23 cellular contexts compared by ENCODE assay signal in the genomic region with DNA sequence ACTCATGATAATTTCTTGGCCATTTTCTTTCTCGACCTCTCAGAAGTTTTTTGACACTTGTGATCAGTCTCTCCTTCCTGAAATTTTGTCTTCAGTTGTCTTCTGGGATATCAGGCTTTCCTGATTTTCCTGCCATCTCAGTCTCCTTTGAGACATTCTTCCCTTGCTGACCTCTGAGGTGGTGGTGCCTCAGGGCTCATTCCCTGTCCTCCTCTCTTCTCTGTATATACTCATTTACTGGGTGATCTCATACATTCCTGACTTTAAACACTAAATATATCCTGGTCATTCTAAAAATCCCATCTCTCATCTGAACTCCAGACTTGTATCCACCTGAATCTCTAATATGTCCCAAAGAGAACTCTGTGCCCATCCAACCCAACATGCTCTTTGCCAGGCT. TPM values are rescaled to one million over a fixed set of nuclear protein-coding genes. Genes with fewer than 3 reads are reported as not detected.
"Had no signal": no experiment of that assay in that cellular context is flagged by ENCODE, and none has a peak within 500 bp of the region (broad histone marks: within the 10 kb centered on the region; RNA-seq: fewer than 3 reads in every experiment).

No MANE protein-coding gene starts in this region.

- H3K36me3 ChIP-seq: neural progenitor cell, prostate gland, sigmoid colon, stomach, thyroid gland had no signal

- H3K4me1 ChIP-seq: neural progenitor cell, prostate gland had no signal

- H3K27me3 ChIP-seq: dorsolateral prefrontal cortex, neural progenitor cell, sigmoid colon, stomach, thyroid gland had no signal

- H3K9ac ChIP-seq: neural progenitor cell had no signal

- H3K27me3 Mint-ChIP-seq: type B pancreatic cell had no signal

- H3K9me3 ChIP-seq: prostate gland, sigmoid colon, thyroid gland had no signal

- DNase-seq: dorsolateral prefrontal cortex; effector CD4-positive, alpha-beta T cell; hypothalamus; immature natural killer cell; islet precursor cell; mesenchymal stem cell; midbrain; naive thymus-derived CD4-positive, alpha-beta T cell; right cardiac atrium; sigmoid colon; stimulated activated CD4-positive, alpha-beta T cell treated with anti-CD3 and anti-CD28 coated beads, Interleukin-2, amount 100 ng/mL, for 24 hours; stimulated activated CD4-positive, alpha-beta T cell treated with anti-CD3 and anti-CD28 coated beads, Interleukin-4, amount 100 ng/mL, for 24 hours; stimulated activated naive CD4-positive, alpha-beta T cell treated with Interleukin-2 at 50 U/mL for 16 hours; stomach; thyroid gland had no signal

- H3K9me3 Mint-ChIP-seq: nephron, neural progenitor cell, type B pancreatic cell had no signal

- H3K4me1 Mint-ChIP-seq: immature natural killer cell; naive thymus-derived CD4-positive, alpha-beta T cell; stimulated activated effector memory CD8-positive, alpha-beta T cell treated with anti-CD3 and anti-CD28 coated beads, Interleukin-12 subunit alpha, Interleukin-12 subunit beta, amount 100 ng/mL, for 72 hours had no signal

- H3K27ac ChIP-seq: dorsolateral prefrontal cortex, neural progenitor cell, prostate gland, sigmoid colon, stomach, thyroid gland had no signal

- FAIRE-seq: colon, frontal cortex had no signal

- H3K4me3 ChIP-seq: dorsolateral prefrontal cortex, neural progenitor cell, prostate gland, sigmoid colon, stomach, thyroid gland had no signal

- ATAC-seq: left lobe of liver; naive thymus-derived CD4-positive, alpha-beta T cell; right cardiac atrium; stimulated activated effector memory CD8-positive, alpha-beta T cell treated with anti-CD3 and anti-CD28 coated beads, Interleukin-12 subunit alpha, Interleukin-12 subunit beta, amount 100 ng/mL, for 72 hours had no signal

- H3K4me3 Mint-ChIP-seq: immature natural killer cell; naive thymus-derived CD4-positive, alpha-beta T cell; nephron; neural progenitor cell; stimulated activated effector memory CD8-positive, alpha-beta T cell treated with anti-CD3 and anti-CD28 coated beads, Interleukin-12 subunit alpha, Interleukin-12 subunit beta, amount 100 ng/mL, for 72 hours; type B pancreatic cell had no signal

- H3K27ac Mint-ChIP-seq: immature natural killer cell; naive thymus-derived CD4-positive, alpha-beta T cell; neural progenitor cell; stimulated activated effector memory CD8-positive, alpha-beta T cell treated with anti-CD3 and anti-CD28 coated beads, Interleukin-12 subunit alpha, Interleukin-12 subunit beta, amount 100 ng/mL, for 72 hours; type B pancreatic cell had no signal

- H3K4me2 ChIP-seq: neural progenitor cell had no signal

- H3K36me3 Mint-ChIP-seq: immature natural killer cell; naive thymus-derived CD4-positive, alpha-beta T cell; neural progenitor cell; stimulated activated effector memory CD8-positive, alpha-beta T cell treated with anti-CD3 and anti-CD28 coated beads, Interleukin-12 subunit alpha, Interleukin-12 subunit beta, amount 100 ng/mL, for 72 hours; type B pancreatic cell had no signal

- H2AFZ ChIP-seq: neural progenitor cell had no signal

RNA-seq across cellular contexts. Expression of a gene that starts 31.3 kb away (rescaled TPM):
- polyA plus RNA-seq: immature natural killer cell; naive thymus-derived CD4-positive, alpha-beta T cell had no signal
